Comparison of ENCODE assay signal across 8 cellular contexts in the genomic region with DNA sequence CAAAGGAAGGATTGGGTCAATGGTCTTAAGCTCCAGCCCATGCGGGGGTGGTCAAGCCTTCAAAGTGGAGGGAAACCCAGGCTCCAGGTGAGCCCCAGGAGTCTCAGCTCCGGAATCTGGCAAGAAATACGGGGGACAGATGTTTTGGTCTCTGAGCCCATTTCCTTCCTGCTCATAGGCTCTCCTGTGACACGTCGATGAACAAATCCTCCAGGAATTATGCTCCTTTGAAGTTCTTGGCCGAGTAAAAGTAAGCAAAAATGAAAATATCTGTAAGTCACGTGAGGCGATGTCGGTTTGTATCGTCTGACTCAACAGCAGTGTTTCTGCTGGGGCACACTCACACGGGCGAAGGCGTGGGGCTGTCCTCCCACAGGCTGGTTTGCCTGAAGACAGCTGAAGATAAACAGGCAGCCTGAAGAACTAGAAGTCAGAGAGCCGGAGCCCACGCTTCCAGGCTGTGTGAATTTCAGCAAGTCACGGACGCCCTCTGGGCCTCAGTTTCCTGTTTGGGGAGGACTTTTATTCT. TPM values are rescaled to one million over a fixed set of nuclear protein-coding genes. Genes with fewer than 3 reads are reported as not detected.
DNase-seq lines count a peak whose midpoint lies in the region; ATAC-seq lines count a peak whose summit lies in the region.

No MANE protein-coding gene starts in this region.

- H3K4me3 Mint-ChIP-seq in naive B cell: peak overlapping the region in 7 of 8 donors; percentile 78 to 93 (median 89)

- ATAC-seq in naive B cell (ENCODE audit: low read depth in 2 of 2) (no peak), GM21576 (IDR thresholded peaks at IDR 0.05; ENCODE audit: unreplicated experiment) (no peak), GM21390 (IDR thresholded peaks at IDR 0.05; ENCODE audit: unreplicated experiment) (no peak)

- no peaks in the 10 kb centered on the region for H3K36me3 Mint-ChIP-seq in naive B cell

- H3K9ac ChIP-seq in adipocyte (ENCODE audit: low read length): peak overlapping the region; percentile 15

- H3K4me1 Mint-ChIP-seq in naive B cell: peaks cover 51 to 66% (median 63%) of the 10 kb centered on the region in 3 donors

- DNase-seq in activated gamma-delta T cell (lab: John Stamatoyannopoulos, UW) (peak; percentile 33), activated gamma-delta T cell treated with Interleukin-2 at 50 U/mL for 16 hours (no peak), RPMI7951 (ENCODE audit: low read depth) (peak; percentile 80), adipocyte (ENCODE audit: low read depth) (peak; percentile 82), naive B cell (peak; percentile 16), Kasumi-1 (lab: John Stamatoyannopoulos, UW) (no peak)

- H3K27ac Mint-ChIP-seq in naive B cell: peak overlapping the region; percentile 99 to 100 (median 100)

- no peaks in the 10 kb centered on the region for H3K9me3 Mint-ChIP-seq in naive B cell

- peaks cover 6 to 8% (median 7%) of the 10 kb centered on the region in 3 donors for H3K27me3 Mint-ChIP-seq in naive B cell

- H3K27me3 ChIP-seq in adipocyte (replicated peaks; ENCODE audit: control insufficient read depth, insufficient read depth, low read length): no peaks in the 10 kb centered on the region

- no peaks in the 10 kb centered on the region for H3K9me3 ChIP-seq in adipocyte (ENCODE audit: control insufficient read depth, low read length)

- H3K36me3 ChIP-seq in adipocyte (ENCODE audit: control insufficient read depth, insufficient read depth, low read length, severe bottlenecking): no peaks in the 10 kb centered on the region

- peak overlapping the region; percentile 7 for H3K4me3 ChIP-seq in adipocyte (ENCODE audit: low read length)

- H3K4me1 ChIP-seq in adipocyte (ENCODE audit: control insufficient read depth, insufficient read depth, low read length): peaks cover 23% of the 10 kb centered on the region

RNA-seq across cellular contexts. Expression of a gene that starts 52.6 kb away (rescaled TPM):
- total RNA-seq in RPMI7951 (2014; rRNA removed; shearing (Covaris generic)): 6.3 and 7.6 TPM in 2 replicates
- polyA plus RNA-seq in naive B cell (ENCODE audit: low read depth in 6 of 6): 10 to 100 TPM; 11.9 to 20.8 (median 15.9) TPM

Comparison
In these comparisons a context has a peak if more than half of its experiments do, and no peak if none do; other contexts are left out.
1. DNase-seq: peak in activated gamma-delta T cell (single experiment), RPMI7951 (single experiment), adipocyte (single experiment) and naive B cell (single experiment); none in activated gamma-delta T cell treated with Interleukin-2 at 50 U/mL for 16 hours (single experiment) and Kasumi-1 (0 of 2).